Comparison of ENCODE assay signal across 18 cellular contexts in genomic region chr2:118969734-118970395, GRCh38. TPM values are rescaled to one million over a fixed set of nuclear protein-coding genes. Genes with fewer than 3 reads are reported as not detected.
"Had no signal": no experiment of that assay in that cellular context is flagged by ENCODE, and none has a peak within 500 bp of the region (broad histone marks: within the 10 kb centered on the region; RNA-seq: fewer than 3 reads in every experiment).

No MANE protein-coding gene starts in this region.

- H3K4me3 ChIP-seq: heart right ventricle, smooth muscle cell, thyroid gland had no signal

- H3K4me1 Mint-ChIP-seq: activated B cell treated with CpG ODN at 0.5 μM for 24 hours; activated naive CD4-positive, alpha-beta T cell treated with anti-CD3 and anti-CD28 coated beads, Interleukin-2, amount 50 U/mL, for 24 hours; brain had no signal

- H3K4me2 ChIP-seq: smooth muscle cell had no signal

- H3K4me1 ChIP-seq: thyroid gland had no signal

- H3K27ac ChIP-seq: thyroid gland had no signal

- H3K36me3 Mint-ChIP-seq: activated naive CD4-positive, alpha-beta T cell treated with anti-CD3 and anti-CD28 coated beads, Interleukin-2, amount 50 U/mL, for 24 hours; brain had no signal

- H3K9me3 Mint-ChIP-seq: activated B cell treated with CpG ODN at 0.5 μM for 24 hours; activated naive CD4-positive, alpha-beta T cell treated with anti-CD3 and anti-CD28 coated beads, Interleukin-2, amount 50 U/mL, for 24 hours; brain; T-helper 1 cell treated with Interleukin-12 subunit alpha and Interleukin-12 subunit beta and Interleukin-4 antibody, amounts not matched to agents 30 μg/mL and 1 μg/mL, for 36 hours had no signal

- H3K4me3 Mint-ChIP-seq: activated B cell treated with CpG ODN at 0.5 μM for 24 hours; activated naive CD4-positive, alpha-beta T cell treated with anti-CD3 and anti-CD28 coated beads, Interleukin-2, amount 50 U/mL, for 24 hours; brain; T-helper 1 cell treated with Interleukin-12 subunit alpha and Interleukin-12 subunit beta and Interleukin-4 antibody, amounts not matched to agents 30 μg/mL and 1 μg/mL, for 36 hours had no signal

- H3K9me3 ChIP-seq: heart right ventricle, thyroid gland had no signal

- H3K27ac Mint-ChIP-seq: activated B cell treated with CpG ODN at 0.5 μM for 24 hours; activated naive CD4-positive, alpha-beta T cell treated with anti-CD3 and anti-CD28 coated beads, Interleukin-2, amount 50 U/mL, for 24 hours; brain; T-helper 1 cell treated with Interleukin-12 subunit alpha and Interleukin-12 subunit beta and Interleukin-4 antibody, amounts not matched to agents 30 μg/mL and 1 μg/mL, for 36 hours had no signal

- H3K27me3 Mint-ChIP-seq: activated naive CD4-positive, alpha-beta T cell treated with anti-CD3 and anti-CD28 coated beads, Interleukin-2, amount 50 U/mL, for 24 hours had no signal

- H3K27me3 ChIP-seq: thyroid gland had no signal

- ATAC-seq: SK-N-SH treated with all-trans-retinoic acid at 6 μM for 48 hours had no signal

- DNase-seq: activated B cell treated with CpG ODN at 0.5 μM for 24 hours; activated CD4-positive, alpha-beta T cell treated with anti-CD3 and anti-CD28 coated beads, Interleukin-2, amount 50 U/mL, for 1 hour; activated T-cell treated with anti-CD3 and anti-CD28 coated beads for 4 hours; amniotic stem cell; cerebellar nuclear complex; dermis blood vessel endothelial cell; erythroblast; midbrain; posterior cingulate gyrus had no signal

- H3K36me3 ChIP-seq: heart right ventricle, thyroid gland had no signal

RNA-seq across cellular contexts. Expression of gene MARCO, which starts 27.9 kb away (rescaled TPM):
- total RNA-seq: activated B cell treated with CpG ODN at 0.5 μM for 24 hours; activated CD8-positive, alpha-beta memory T cell treated with anti-CD3 and anti-CD28 coated beads for 36 hours; dermis blood vessel endothelial cell; fibroblast of villous mesenchyme; smooth muscle cell had no signal
- polyA plus RNA-seq: smooth muscle cell had no signal
